Comparison of ENCODE assay signal across 16 cellular contexts in the genomic region with DNA sequence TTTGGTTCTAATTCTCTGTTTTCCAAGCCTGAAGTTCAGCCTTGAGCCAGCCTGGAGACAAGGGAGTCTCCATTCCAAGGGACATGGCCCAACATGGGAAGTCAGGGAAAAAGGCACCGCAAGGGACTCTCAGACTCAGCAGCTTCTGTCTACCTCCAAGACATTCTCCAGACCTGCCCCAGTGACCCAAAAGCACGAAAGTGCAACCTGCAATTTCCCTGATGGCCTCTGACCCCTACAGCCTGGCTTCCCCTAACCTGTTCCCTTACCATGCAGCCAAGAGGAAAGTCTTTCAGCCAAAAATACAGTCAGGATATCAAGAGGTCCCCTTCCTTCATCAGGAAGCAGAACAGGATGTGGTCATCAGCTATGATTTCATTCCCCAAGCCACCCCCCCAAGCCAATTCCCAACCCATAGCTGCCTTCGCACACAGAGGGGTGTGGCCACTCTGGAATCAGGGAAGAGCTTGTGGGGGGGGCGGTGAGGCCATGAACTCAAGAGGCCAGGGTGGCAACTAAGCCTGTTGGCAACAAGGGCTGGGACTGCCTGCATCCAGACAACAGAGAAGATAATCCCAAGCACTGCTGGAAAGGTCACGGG. TPM values are rescaled to one million over a fixed set of nuclear protein-coding genes. Genes with fewer than 3 reads are reported as not detected.
DNase-seq lines count a peak whose midpoint lies in the region; ATAC-seq and TF ChIP-seq lines count a peak whose summit lies in the region.
"Had no signal": no experiment of that assay in that cellular context is flagged by ENCODE, and none has a peak within 500 bp of the region (broad histone marks: within the 10 kb centered on the region; RNA-seq: fewer than 3 reads in every experiment).

No MANE protein-coding gene starts in this region.

- intact Hi-C loops in MCF 10A (cut with micrococcal nuclease) (loop anchor here (5.0 kb wide), 1 partner anchor 57 kb away; the partner anchor contains the start of gene TIAM1), breast epithelium (cut with DNase I; ENCODE audit: low total_unique reads) (loop anchor here (5.0 kb wide), 1 partner anchor 343 kb away; no protein-coding TSS in a partner anchor), esophagus squamous epithelium (cut with DNase I) (no loop called here), posterior cingulate gyrus (cut with DNase I) (no loop called here), natural killer cell (cut with micrococcal nuclease) (no loop called here)

- WGBS in esophagus squamous epithelium, 2 donors = 40 to 91% methylated on average over 1 to 4 of the region's 5 CpGs

- H3K27ac ChIP-seq in breast epithelium = no peak overlapping the region
- peak overlapping the region in 3 of 4 donors; percentile 13 to 76 (median 55) for H3K27ac ChIP-seq in esophagus squamous epithelium
- H3K27ac ChIP-seq: body of pancreas, SK-N-MC, skin epidermis, tibial nerve had no signal

- BruUV-seq in MCF 10A (replicated peaks; lab: Mats Ljungman, UMichigan) = no TSS peak

- H3K4me3 Mint-ChIP-seq in MCF 10A (ENCODE audit: unreplicated experiment) (no peak overlapping the region), natural killer cell (no peak overlapping the region)
- H3K4me3 Mint-ChIP-seq: naive thymus-derived CD4-positive, alpha-beta T cell had no signal

- H3K36me3 Mint-ChIP-seq in MCF 10A (ENCODE audit: insufficient read depth, unreplicated experiment) (no peaks in the 10 kb centered on the region), natural killer cell (no peaks in the 10 kb centered on the region)

- no peak for ATAC-seq in natural killer cell
- ATAC-seq: activated CD4-positive, CD25-positive, alpha-beta regulatory T cell treated with anti-CD3 and anti-CD28 coated beads, Interleukin-2, amount 50 U/mL, for 24 hours; body of pancreas; naive thymus-derived CD4-positive, alpha-beta T cell had no signal

- POLR2A ChIA-PET in MCF 10A (lab: Yijun Ruan, JAX) = interaction anchor here (0.6 to 1.3 kb wide), 2 partner anchors 11 to 26 kb away, joined by 3 to 6 read pairs; no protein-coding TSS in a partner anchor

- TF ChIP-seq CTCF in MCF 10A (IDR thresholded peaks at IDR 0.05; ENCODE audit: unreplicated experiment) (no peak), breast epithelium (IDR thresholded peaks at IDR 0.05) (no peak), esophagus squamous epithelium (IDR thresholded peaks at IDR 0.05) (no peak), natural killer cell (IDR thresholded peaks at IDR 0.05) (no peak)

- no peak overlapping the region for H3K4me3 ChIP-seq in breast epithelium
- H3K4me3 ChIP-seq in esophagus squamous epithelium = no peak overlapping the region
- H3K4me3 ChIP-seq: body of pancreas, SK-N-MC, skin epidermis, tibial nerve had no signal

- CTCF ChIA-PET in MCF 10A (lab: Yijun Ruan, JAX) = interaction anchor here (0.6 to 2.6 kb wide), 3 partner anchors 63 to 513 kb away, joined by 3 to 8 read pairs (median 3); no protein-coding TSS in a partner anchor

- H3K27me3 ChIP-seq in breast epithelium = no peaks in the 10 kb centered on the region
- H3K27me3 ChIP-seq in esophagus squamous epithelium = no peaks in the 10 kb centered on the region
- H3K27me3 ChIP-seq: body of pancreas, tibial nerve had no signal

- H3K27me3 Mint-ChIP-seq in MCF 10A (ENCODE audit: insufficient read depth, unreplicated experiment) (no peaks in the 10 kb centered on the region), natural killer cell (ENCODE audit: low read depth in 2 of 2) (no peaks in the 10 kb centered on the region)
- H3K27me3 Mint-ChIP-seq: naive thymus-derived CD4-positive, alpha-beta T cell had no signal

- peak; percentile 26 for DNase-seq in MCF 10A (ENCODE audit: unreplicated experiment)
- DNase-seq in breast epithelium (ENCODE audit: low spot score in 2 of 2) = no peak
- DNase-seq in NCI-H69 (lab: John Stamatoyannopoulos, UW) = peak; percentile 20
- no peak for DNase-seq in esophagus squamous epithelium (lab: John Stamatoyannopoulos, UW)
- DNase-seq in stromal cell of bone marrow (ENCODE audit: low read depth) = peak; percentile 29
- no peak for DNase-seq in posterior cingulate gyrus
- DNase-seq in DMS79 (lab: John Stamatoyannopoulos, UW) = no peak
- no peak for DNase-seq in natural killer cell
- DNase-seq: body of pancreas; naive thymus-derived CD4-positive, alpha-beta T cell; NCI-H187; NK-92 treated with Interleukin-12 subunit alpha and Interleukin-12 subunit beta, amount 100 ng/mL, for 24 hours had no signal

- H3K4me1 ChIP-seq in breast epithelium (no peaks in the 10 kb centered on the region), esophagus squamous epithelium (peaks cover 0 to 53% (median 3%) of the 10 kb centered on the region in 3 donors)
- H3K4me1 ChIP-seq: body of pancreas had no signal

- H3K36me3 ChIP-seq in breast epithelium (no peaks in the 10 kb centered on the region), esophagus squamous epithelium (no peaks in the 10 kb centered on the region)
- H3K36me3 ChIP-seq: tibial nerve had no signal

- H3K9me3 ChIP-seq in breast epithelium (peaks cover 0 to 6% of the 10 kb centered on the region in 2 donors), esophagus squamous epithelium (no peaks in the 10 kb centered on the region)
- H3K9me3 ChIP-seq: body of pancreas had no signal

- peaks cover 18% of the 10 kb centered on the region for H3K4me1 Mint-ChIP-seq in MCF 10A (ENCODE audit: insufficient read depth, unreplicated experiment)
- peaks cover 19 to 34% of the 10 kb centered on the region in 2 donors for H3K4me1 Mint-ChIP-seq in natural killer cell

- TF ChIP-seq POLR2A in breast epithelium (IDR thresholded peaks at IDR 0.05) (no peak), esophagus squamous epithelium (IDR thresholded peaks at IDR 0.05) (no peak)

- H3K27ac Mint-ChIP-seq in MCF 10A (ENCODE audit: low read depth, unreplicated experiment) (no peak overlapping the region), natural killer cell (no peak overlapping the region)

- H3K9me3 Mint-ChIP-seq in MCF 10A (ENCODE audit: unreplicated experiment) = peaks cover 7% of the 10 kb centered on the region
- peaks cover 0 to 3% of the 10 kb centered on the region in 2 donors for H3K9me3 Mint-ChIP-seq in natural killer cell

RNA-seq across cellular contexts. Expression of gene TIAM1, which starts 59.2 kb away (rescaled TPM):
- 9.0 and 9.8 TPM in 2 replicates for total RNA-seq in MCF 10A (2022)
- total RNA-seq in breast epithelium = 10 to 100 TPM; 10.6 to 17.7 (median 11.8) TPM
- 100 to 1,000 TPM in 1 of 4 donors, 10 to 100 TPM in 3; 51.0 to 105 (median 85.6) TPM for total RNA-seq in esophagus squamous epithelium
- total RNA-seq in natural killer cell = 10 to 100 TPM; 19.1 to 32.3 (median 19.4) TPM

Comparison
In these comparisons a context has a peak if more than half of its experiments do, and no peak if none do; other contexts are left out.
1. DNase-seq: peak in MCF 10A (single experiment), NCI-H69 (single experiment) and stromal cell of bone marrow (single experiment); none in breast epithelium (0 of 2), esophagus squamous epithelium (single experiment), posterior cingulate gyrus (0 of 10), DMS79 (single experiment) and natural killer cell (single experiment).
2. H3K27ac ChIP-seq: peak in esophagus squamous epithelium (3 of 4); none in breast epithelium (0 of 2).
3. intact Hi-C loops: an anchor here in MCF 10A (5.0 kb wide) and breast epithelium (5.0 kb wide); none called in esophagus squamous epithelium, posterior cingulate gyrus and natural killer cell.